1 cellular context compared by ENCODE assay signal in the genomic region with DNA sequence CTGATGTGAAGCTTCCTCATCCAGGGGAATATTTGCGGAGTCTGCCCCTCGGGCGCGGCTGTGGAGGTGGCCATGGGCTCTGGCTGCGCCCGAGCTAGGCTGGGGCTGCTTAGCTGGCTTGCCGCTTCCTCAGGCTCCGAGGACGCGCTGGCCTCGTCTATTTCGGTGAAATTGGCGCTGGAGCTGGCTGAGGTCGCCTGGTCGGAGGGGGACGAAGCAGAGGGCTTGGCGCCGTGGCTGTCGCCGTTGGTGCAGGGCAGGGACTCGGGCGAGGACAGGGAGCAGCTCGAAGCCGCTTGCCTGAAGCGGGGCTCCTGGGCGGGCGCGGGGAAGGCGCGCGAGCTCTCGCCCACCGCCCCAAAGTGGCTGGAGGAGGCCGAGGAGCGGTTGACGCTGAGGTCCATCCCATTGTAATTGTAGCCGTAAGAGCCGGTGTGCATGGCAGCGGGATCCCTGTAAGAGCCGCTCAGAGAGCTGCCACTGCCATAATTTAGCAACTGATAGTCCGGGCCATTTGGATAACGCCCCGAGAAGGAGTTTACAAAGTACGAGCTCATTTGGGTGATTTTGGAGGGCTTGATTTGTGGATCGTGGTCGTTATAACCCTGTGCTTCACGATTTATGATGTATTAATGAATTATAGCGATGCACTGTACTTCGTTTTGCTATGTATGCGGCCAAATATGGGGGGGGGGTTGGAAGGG.
TF ChIP-seq lines count a peak whose summit lies in the region.

A gene (minus strand): TSS at position 654 of the 704 bp plus-strand sequence. CDS start 97 bp downstream, at position 557.

TF ChIP-seq in IMR-90, 13 proteins besides CTCF, POLR2A, EP300 and RAD21:
- TF ChIP-seq MAZ (IDR thresholded peaks at IDR 0.05; ENCODE audit: borderline replicate concordance, low read depth, low read length), result no peak
- TF ChIP-seq, protein P1, sequence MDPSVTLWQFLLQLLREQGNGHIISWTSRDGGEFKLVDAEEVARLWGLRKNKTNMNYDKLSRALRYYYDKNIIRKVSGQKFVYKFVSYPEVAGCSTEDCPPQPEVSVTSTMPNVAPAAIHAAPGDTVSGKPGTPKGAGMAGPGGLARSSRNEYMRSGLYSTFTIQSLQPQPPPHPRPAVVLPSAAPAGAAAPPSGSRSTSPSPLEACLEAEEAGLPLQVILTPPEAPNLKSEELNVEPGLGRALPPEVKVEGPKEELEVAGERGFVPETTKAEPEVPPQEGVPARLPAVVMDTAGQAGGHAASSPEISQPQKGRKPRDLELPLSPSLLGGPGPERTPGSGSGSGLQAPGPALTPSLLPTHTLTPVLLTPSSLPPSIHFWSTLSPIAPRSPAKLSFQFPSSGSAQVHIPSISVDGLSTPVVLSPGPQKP (IDR thresholded peaks at IDR 0.05; ENCODE audit: borderline replicate concordance, low read depth, low read length), result no peak
- no peak for TF ChIP-seq MAFK (IDR thresholded peaks at IDR 0.05; ENCODE audit: low read depth, low read length)
- TF ChIP-seq RFX5 (IDR thresholded peaks at IDR 0.05; ENCODE audit: low read depth, low read length), result no peak
- TF ChIP-seq CHD1 (IDR thresholded peaks at IDR 0.05; ENCODE audit: low read depth, low read length), result no peak; the same call in 1 of the 2 replicates
- no peak for TF ChIP-seq SMC3 (IDR thresholded peaks at IDR 0.05; ENCODE audit: low read depth, low read length)
- TF ChIP-seq MXI1 (IDR thresholded peaks at IDR 0.05; ENCODE audit: borderline replicate concordance, low read depth, low read length), result no peak
- no peak for TF ChIP-seq CEBPB (IDR thresholded peaks at IDR 0.05; ENCODE audit: low read depth, low read length)
- no peak for TF ChIP-seq RCOR1 (IDR thresholded peaks at IDR 0.05; ENCODE audit: insufficient replicate concordance, low read length)
- no peak for TF ChIP-seq FOS (IDR thresholded peaks at IDR 0.05; ENCODE audit: low read depth, low read length)
- TF ChIP-seq BHLHE40 (IDR thresholded peaks at IDR 0.05; ENCODE audit: low read depth, low read length), result no peak
